ENCODE assay signal across 20 cellular contexts in genomic region chr5:124064956-124065355, GRCh38.
"Had no signal": no experiment of that assay in that cellular context is flagged by ENCODE, and none has a peak within 500 bp of the region (broad histone marks: within the 10 kb centered on the region; RNA-seq: fewer than 3 reads in every experiment).

No MANE protein-coding gene starts in this region.

- H3K9me3 ChIP-seq: esophagus squamous epithelium, left ventricle myocardium inferior, transverse colon, vagina had no signal

- H3K4me3 ChIP-seq: cardiac muscle cell, esophagus squamous epithelium, left ventricle myocardium inferior, smooth muscle cell, transverse colon, vagina had no signal

- H3K4me2 ChIP-seq: smooth muscle cell had no signal

- ATAC-seq: activated CD8-positive, alpha-beta memory T cell treated with anti-CD3 and anti-CD28 coated beads, Interleukin-2, amount 10 ng/mL, durations not matched to agents 7 days and 5 days; natural killer cell had no signal

- H3K36me3 ChIP-seq: cardiac muscle cell, esophagus squamous epithelium, left ventricle myocardium inferior, transverse colon, vagina had no signal

- H3K27ac ChIP-seq: cardiac muscle cell, esophagus squamous epithelium, left ventricle myocardium inferior, transverse colon, vagina had no signal

- DNase-seq: activated CD4-positive, alpha-beta T cell treated with anti-CD3 and anti-CD28 coated beads, Interleukin-2, amount 50 U/mL, for 48 hours; activated CD4-positive, CD25-positive, alpha-beta regulatory T cell treated with anti-CD3 and anti-CD28 coated beads, Interleukin-2, amount 50 U/mL, for 72 hours; activated CD8-positive, alpha-beta memory T cell treated with anti-CD3 and anti-CD28 coated beads, Interleukin-2, amount 10 ng/mL, durations not matched to agents 7 days and 5 days; activated naive CD4-positive, alpha-beta T cell treated with anti-CD3 and anti-CD28 coated beads, Interleukin-2, amount 50 U/mL, for 16 hours; activated T-cell treated with anti-CD3 and anti-CD28 coated beads, Interleukin-2, amount 50 U/mL, for 1 hour; esophagus squamous epithelium; left ventricle myocardium inferior; natural killer cell; right cardiac atrium; stimulated activated CD4-positive, alpha-beta T cell treated with anti-CD3 and anti-CD28 coated beads, Interleukin-4, amount 100 ng/mL, for 4 hours; stimulated activated CD8-positive, alpha-beta memory T cell treated with anti-CD3 and anti-CD28 coated beads, Interleukin-4, amount 100 ng/mL, for 48 hours; stimulated activated naive CD4-positive, alpha-beta T cell treated with Interleukin-2 at 50 U/mL for 16 hours; transverse colon had no signal

- H3K4me1 ChIP-seq: left ventricle myocardium inferior, vagina had no signal

- FAIRE-seq: astrocyte, endometrium, frontal cortex, islet of Langerhans had no signal

- H3K27me3 ChIP-seq: cardiac muscle cell, esophagus squamous epithelium, transverse colon, vagina had no signal
